Comparison of ENCODE assay signal across 8 cellular contexts in the genomic region with DNA sequence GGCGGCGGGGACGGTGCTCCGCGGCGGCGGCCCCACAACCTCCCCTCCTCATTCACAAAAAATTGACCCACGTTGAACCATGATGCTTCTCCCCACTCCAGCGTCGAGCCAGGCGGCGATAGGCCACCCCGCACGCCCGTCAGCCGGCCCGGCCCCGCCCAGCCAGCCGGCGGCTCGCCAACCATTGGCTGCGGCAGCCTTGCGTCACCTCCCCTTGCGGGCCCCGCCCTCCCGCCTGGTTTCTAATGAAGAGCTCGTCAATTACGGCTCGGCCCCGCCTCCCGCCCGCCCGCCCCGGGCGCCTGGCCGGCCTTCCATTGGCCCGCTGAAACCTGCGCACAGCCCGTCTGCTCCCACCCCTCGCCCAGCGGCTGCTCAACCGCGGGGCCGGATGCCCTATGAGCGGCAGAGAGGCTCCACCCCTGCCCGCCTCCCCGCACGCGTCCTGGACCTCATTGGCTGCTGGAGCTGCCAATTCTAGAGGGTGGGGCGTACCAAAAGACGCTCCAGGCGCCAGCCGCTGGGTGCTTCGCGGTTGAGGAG. TPM values are rescaled to one million over a fixed set of nuclear protein-coding genes. Genes with fewer than 3 reads are reported as not detected.
DNase-seq lines count a peak whose midpoint lies in the region; ATAC-seq and TF ChIP-seq lines count a peak whose summit lies in the region.

A gene (minus strand): TSS at position 114 of the 543 bp plus-strand sequence. CDS start 48,321 bp downstream, outside the sequence.

- peak within 1 kb of the TSS; percentile 75 for H3K4me3 ChIP-seq in colonic mucosa

- H3K9me3 ChIP-seq in colonic mucosa: no peaks in the 10 kb centered on the region

- ATAC-seq in GM19351 (IDR thresholded peaks at IDR 0.05; ENCODE audit: unreplicated experiment) (peak; percentile 85), HG03520 (IDR thresholded peaks at IDR 0.05; ENCODE audit: unreplicated experiment) (peak; percentile 85)

- H3K4me1 Mint-ChIP-seq in activated CD4-positive, alpha-beta T cell treated with anti-CD3 and anti-CD28 coated beads, Interleukin-2, amount 10 ng/mL, durations not matched to agents 24 days and 14 days: peaks cover 45% of the 10 kb centered on the region

- peaks cover 4% of the 10 kb centered on the region for H3K9me3 Mint-ChIP-seq in activated CD4-positive, alpha-beta T cell treated with anti-CD3 and anti-CD28 coated beads, Interleukin-2, amount 10 ng/mL, durations not matched to agents 24 days and 14 days

- peak within 1 kb of the TSS; percentile 99 for H3K27ac Mint-ChIP-seq in activated CD4-positive, alpha-beta T cell treated with anti-CD3 and anti-CD28 coated beads, Interleukin-2, amount 10 ng/mL, durations not matched to agents 24 days and 14 days

- peak within 1 kb of the TSS; percentile 87 to 99 for H3K9ac ChIP-seq in colonic mucosa (ENCODE audit: low read depth in 2 of 2, low read length in 2 of 2)

- DNase-seq in Ammon's horn (ENCODE audit: low spot score): peak; percentile 100
- peak; percentile 98 for DNase-seq in NCI-H526 treated with DMSO at 0.1 percent for 48 hours (lab: John Stamatoyannopoulos, UW)
- peak; percentile 100 for DNase-seq in activated CD4-positive, alpha-beta T cell treated with anti-CD3 and anti-CD28 coated beads, Interleukin-2, amount 10 ng/mL, durations not matched to agents 24 days and 14 days
- peak; percentile 99 for DNase-seq in colonic mucosa
- peak; percentile 95 for DNase-seq in kidney glomerular epithelial cell (lab: John Stamatoyannopoulos, UW)
- DNase-seq in stimulated activated CD4-positive, alpha-beta T cell treated with anti-CD3 and anti-CD28 coated beads, Interleukin-15, amount 100 ng/mL, for 48 hours (ENCODE audit: low read depth in 2 of 2): peak; percentile 98

- H3K4me1 ChIP-seq in colonic mucosa: no peaks in the 10 kb centered on the region

- peak within 1 kb of the TSS; percentile 98 for H3K27ac ChIP-seq in colonic mucosa

- no peaks in the 10 kb centered on the region for H3K36me3 ChIP-seq in colonic mucosa

- TF ChIP-seq CTCF in colonic mucosa (IDR thresholded peaks at IDR 0.05): no peak

- peaks cover 20% of the 10 kb centered on the region for H3K27me3 Mint-ChIP-seq in activated CD4-positive, alpha-beta T cell treated with anti-CD3 and anti-CD28 coated beads, Interleukin-2, amount 10 ng/mL, durations not matched to agents 24 days and 14 days

- peaks cover 5% of the 10 kb centered on the region for H3K36me3 Mint-ChIP-seq in activated CD4-positive, alpha-beta T cell treated with anti-CD3 and anti-CD28 coated beads, Interleukin-2, amount 10 ng/mL, durations not matched to agents 24 days and 14 days (ENCODE audit: low read depth)

- intact Hi-C loops in activated CD4-positive, alpha-beta T cell treated with anti-CD3 and anti-CD28 coated beads, Interleukin-2, amount 10 ng/mL, durations not matched to agents 24 days and 14 days (cut with micrococcal nuclease): loop anchor here (1.0 to 10.0 kb wide), 8 partner anchors 20 to 624 kb away; a partner anchor contains a TSS
- intact Hi-C loops in colonic mucosa (cut with DNase I): no loop called here

- no peaks in the 10 kb centered on the region for H3K27me3 ChIP-seq in colonic mucosa

- H3K4me3 Mint-ChIP-seq in activated CD4-positive, alpha-beta T cell treated with anti-CD3 and anti-CD28 coated beads, Interleukin-2, amount 10 ng/mL, durations not matched to agents 24 days and 14 days: peak within 1 kb of the TSS; percentile 93

RNA-seq across cellular contexts. Expression of the gene that starts here (rescaled TPM):
- total RNA-seq in activated CD4-positive, alpha-beta T cell treated with anti-CD3 and anti-CD28 coated beads, Interleukin-2, amount 10 ng/mL, durations not matched to agents 24 days and 14 days: 44.7 and 45.9 TPM in 2 replicates
- total RNA-seq in colonic mucosa: 10 to 100 TPM; 35.3 to 46.8 TPM

Comparison
In these comparisons a context has a peak if more than half of its experiments do, and no peak if none do; other contexts are left out.
1. Peak in every context shown above with its lines: DNase-seq, ATAC-seq, H3K4me3 ChIP-seq and H3K27ac ChIP-seq.